Comparison of ENCODE assay signal across 40 cellular contexts in the genomic region with DNA sequence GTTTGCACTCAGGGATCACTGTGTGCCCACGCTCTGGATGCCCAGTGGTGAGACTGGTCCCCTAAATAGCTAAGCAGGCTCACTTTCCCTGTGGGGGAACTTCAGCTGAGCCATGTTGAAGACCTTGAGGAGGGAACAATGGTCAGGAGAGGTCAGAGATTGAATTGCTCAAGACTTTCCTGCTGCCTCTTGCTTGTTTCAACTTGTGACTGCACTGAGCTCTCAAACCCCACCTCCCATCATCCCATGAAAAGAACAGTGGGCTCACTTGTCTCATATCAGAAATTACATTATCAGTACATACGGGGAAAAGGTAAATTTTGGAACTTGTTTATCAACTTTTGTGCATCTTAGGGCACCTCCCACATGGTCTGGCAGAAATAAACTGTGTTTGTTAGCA. TPM values are rescaled to one million over a fixed set of nuclear protein-coding genes. Genes with fewer than 3 reads are reported as not detected.
"Had no signal": no experiment of that assay in that cellular context is flagged by ENCODE, and none has a peak within 500 bp of the region (broad histone marks: within the 10 kb centered on the region; RNA-seq: fewer than 3 reads in every experiment).

No MANE protein-coding gene starts in this region.

- H3K36me3 Mint-ChIP-seq: activated CD4-positive, alpha-beta memory T cell treated with anti-CD3 and anti-CD28 coated beads for 36 hours; activated CD8-positive, alpha-beta memory T cell treated with anti-CD3 and anti-CD28 coated beads, Interleukin-2, amount 10 ng/mL, durations not matched to agents 7 days and 5 days; activated naive CD4-positive, alpha-beta T cell treated with anti-CD3 and anti-CD28 coated beads, Interleukin-2, amount 50 U/mL, for 24 hours; activated naive CD8-positive, alpha-beta T cell treated with anti-CD3 and anti-CD28 coated beads for 36 hours had no signal

- H3K4me1 Mint-ChIP-seq: activated B cell treated with CpG ODN at 0.5 μM for 24 hours; activated CD4-positive, alpha-beta T cell treated with anti-CD3 and anti-CD28 coated beads for 36 hours; activated CD4-positive, alpha-beta T cell treated with anti-CD3 and anti-CD28 coated beads, Interleukin-2, amount 10 ng/mL, durations not matched to agents 24 days and 14 days; activated CD8-positive, alpha-beta memory T cell treated with anti-CD3 and anti-CD28 coated beads, Interleukin-2, amount 10 ng/mL, durations not matched to agents 7 days and 5 days; activated naive CD4-positive, alpha-beta T cell treated with anti-CD3 and anti-CD28 coated beads, Interleukin-2, amount 50 U/mL, for 24 hours; activated naive CD8-positive, alpha-beta T cell treated with anti-CD3 and anti-CD28 coated beads for 36 hours; activated naive CD8-positive, alpha-beta T cell treated with anti-CD3 and anti-CD28 coated beads, Interleukin-2, amount 50 U/mL, for 24 hours; T-helper 17 cell had no signal

- H3K9me3 ChIP-seq: body of pancreas, colonic mucosa, gastrocnemius medialis had no signal

- DNase-seq: activated B cell treated with CpG ODN at 0.5 μM for 24 hours; activated CD4-positive, alpha-beta memory T cell treated with anti-CD3 and anti-CD28 coated beads for 36 hours; activated CD4-positive, alpha-beta T cell treated with anti-CD3 and anti-CD28 coated beads for 36 hours; activated CD4-positive, alpha-beta T cell treated with anti-CD3 and anti-CD28 coated beads, Interleukin-2, amount 10 ng/mL, durations not matched to agents 24 days and 14 days; activated CD8-positive, alpha-beta memory T cell treated with anti-CD3 and anti-CD28 coated beads, Interleukin-2, amount 10 ng/mL, durations not matched to agents 7 days and 5 days; activated CD8-positive, alpha-beta memory T cell treated with anti-CD3 and anti-CD28 coated beads, Interleukin-2, amount 50 U/mL, for 4 hours; activated CD8-positive, alpha-beta T cell treated with anti-CD3 and anti-CD28 coated beads, Interleukin-2, amount 10 ng/mL, durations not matched to agents 7 days and 5 days; activated effector memory CD4-positive, alpha-beta T cell treated with anti-CD3 and anti-CD28 coated beads, Interleukin-2, amount 50 U/mL, for 16 hours; activated naive CD4-positive, alpha-beta T cell treated with anti-CD3 and anti-CD28 coated beads for 36 hours; activated naive CD8-positive, alpha-beta T cell treated with anti-CD3 and anti-CD28 coated beads for 36 hours; activated naive CD8-positive, alpha-beta T cell treated with anti-CD3 and anti-CD28 coated beads, Interleukin-2, amount 50 U/mL, for 24 hours; activated T-cell treated with anti-CD3 and anti-CD28 coated beads, Interleukin-2, amount 50 U/mL, for 1 hour; activated T-cell treated with anti-CD3 and anti-CD28 coated beads, Interleukin-2, amount 50 U/mL, for 48 hours; adrenal gland; amygdala; aorta; body of pancreas; central memory CD4-positive, alpha-beta T cell; cerebellar nuclear complex; colonic mucosa; effector CD8-positive, alpha-beta T cell; foreskin keratinocyte; gastrocnemius medialis; glutamatergic neuron; T-helper 1 cell; T-helper 17 cell; T1000; WERI-Rb-1 had no signal

- H3K27me3 ChIP-seq: adrenal gland, body of pancreas, cardiac muscle cell, colonic mucosa, foreskin keratinocyte, gastrocnemius medialis had no signal

- H3K36me3 ChIP-seq: adrenal gland, cardiac muscle cell, colonic mucosa, gastrocnemius medialis, WERI-Rb-1 had no signal

- H3K9me3 Mint-ChIP-seq: activated T-helper 1 cell treated with anti-CD3 and anti-CD28 coated beads, Interleukin-12 subunit alpha, Interleukin-12 subunit beta, Interleukin-2, Interleukin-4 antibody, amounts not matched to agents 30 ng/mL and 10 ng/mL and 1 ng/mL, durations not matched to agents 14 hours and 24 hours and 36 hours; T-helper 2 cell treated with Interferon-gamma antibody and Interleukin-4, amounts not matched to agents 5 μg/mL and 100 μg/mL, for 36 hours had no signal

- H3K4me1 ChIP-seq: adrenal gland, body of pancreas, colonic mucosa, foreskin keratinocyte, gastrocnemius medialis had no signal

- FAIRE-seq: endometrium, endothelial cell of umbilical vein had no signal

- H3K4me3 ChIP-seq: adrenal gland, body of pancreas, cardiac muscle cell, colonic mucosa, gastrocnemius medialis had no signal

- H3K27ac Mint-ChIP-seq: activated B cell treated with CpG ODN at 0.5 μM for 24 hours; activated CD4-positive, alpha-beta memory T cell treated with anti-CD3 and anti-CD28 coated beads for 36 hours; activated CD4-positive, alpha-beta T cell treated with anti-CD3 and anti-CD28 coated beads for 36 hours; activated CD4-positive, alpha-beta T cell treated with anti-CD3 and anti-CD28 coated beads, Interleukin-2, amount 10 ng/mL, durations not matched to agents 24 days and 14 days; activated CD8-positive, alpha-beta memory T cell treated with anti-CD3 and anti-CD28 coated beads, Interleukin-2, amount 10 ng/mL, durations not matched to agents 7 days and 5 days; activated CD8-positive, alpha-beta T cell treated with anti-CD3 and anti-CD28 coated beads, Interleukin-2, amount 10 ng/mL, durations not matched to agents 7 days and 5 days; activated naive CD4-positive, alpha-beta T cell treated with anti-CD3 and anti-CD28 coated beads for 36 hours; activated naive CD4-positive, alpha-beta T cell treated with anti-CD3 and anti-CD28 coated beads, Interleukin-2, amount 50 U/mL, for 24 hours; activated naive CD8-positive, alpha-beta T cell treated with anti-CD3 and anti-CD28 coated beads for 36 hours; activated naive CD8-positive, alpha-beta T cell treated with anti-CD3 and anti-CD28 coated beads, Interleukin-2, amount 50 U/mL, for 24 hours; activated T-helper 1 cell treated with anti-CD3 and anti-CD28 coated beads, Interleukin-12 subunit alpha, Interleukin-12 subunit beta, Interleukin-2, Interleukin-4 antibody, amounts not matched to agents 30 ng/mL and 10 ng/mL and 1 ng/mL, durations not matched to agents 14 hours and 24 hours and 36 hours; activated T-helper 2 cell treated with anti-CD3 and anti-CD28 coated beads, Interferon-gamma antibody, Interleukin-2, Interleukin-4, amounts not matched to agents 10 μg/mL and 5 μg/mL and 100 μg/mL, durations not matched to agents 14 hours and 24 hours and 36 hours; T-helper 17 cell; T-helper 2 cell treated with Interferon-gamma antibody and Interleukin-4, amounts not matched to agents 5 μg/mL and 100 μg/mL, for 36 hours had no signal

- H3K27me3 Mint-ChIP-seq: activated B cell treated with CpG ODN at 0.5 μM for 24 hours had no signal

- H3K27ac ChIP-seq: adrenal gland, body of pancreas, cardiac muscle cell, colonic mucosa, epithelial cell of prostate, foreskin keratinocyte, gastrocnemius medialis, WERI-Rb-1 had no signal

- ATAC-seq: activated CD4-positive, alpha-beta T cell treated with anti-CD3 and anti-CD28 coated beads for 36 hours; activated CD4-positive, CD25-positive, alpha-beta regulatory T cell treated with anti-CD3 and anti-CD28 coated beads, Interleukin-2, amount 50 U/mL, for 24 hours; activated CD8-positive, alpha-beta memory T cell treated with anti-CD3 and anti-CD28 coated beads, Interleukin-2, amount 10 ng/mL, durations not matched to agents 7 days and 5 days; activated CD8-positive, alpha-beta T cell treated with anti-CD3 and anti-CD28 coated beads, Interleukin-2, amount 10 ng/mL, durations not matched to agents 7 days and 5 days; activated naive CD8-positive, alpha-beta T cell treated with anti-CD3 and anti-CD28 coated beads, Interleukin-2, amount 50 U/mL, for 24 hours; body of pancreas; foreskin keratinocyte; gastrocnemius medialis; T-helper 17 cell had no signal

- H3K4me3 Mint-ChIP-seq: activated B cell treated with CpG ODN at 0.5 μM for 24 hours; activated CD4-positive, alpha-beta memory T cell treated with anti-CD3 and anti-CD28 coated beads for 36 hours; activated CD4-positive, alpha-beta T cell treated with anti-CD3 and anti-CD28 coated beads for 36 hours; activated CD4-positive, alpha-beta T cell treated with anti-CD3 and anti-CD28 coated beads, Interleukin-2, amount 10 ng/mL, durations not matched to agents 24 days and 14 days; activated CD8-positive, alpha-beta memory T cell treated with anti-CD3 and anti-CD28 coated beads, Interleukin-2, amount 10 ng/mL, durations not matched to agents 7 days and 5 days; activated CD8-positive, alpha-beta T cell treated with anti-CD3 and anti-CD28 coated beads, Interleukin-2, amount 10 ng/mL, durations not matched to agents 7 days and 5 days; activated naive CD4-positive, alpha-beta T cell treated with anti-CD3 and anti-CD28 coated beads for 36 hours; activated naive CD4-positive, alpha-beta T cell treated with anti-CD3 and anti-CD28 coated beads, Interleukin-2, amount 50 U/mL, for 24 hours; activated naive CD8-positive, alpha-beta T cell treated with anti-CD3 and anti-CD28 coated beads for 36 hours; activated naive CD8-positive, alpha-beta T cell treated with anti-CD3 and anti-CD28 coated beads, Interleukin-2, amount 50 U/mL, for 24 hours; activated T-helper 1 cell treated with anti-CD3 and anti-CD28 coated beads, Interleukin-12 subunit alpha, Interleukin-12 subunit beta, Interleukin-2, Interleukin-4 antibody, amounts not matched to agents 30 ng/mL and 10 ng/mL and 1 ng/mL, durations not matched to agents 14 hours and 24 hours and 36 hours; T-helper 17 cell; T-helper 2 cell treated with Interferon-gamma antibody and Interleukin-4, amounts not matched to agents 5 μg/mL and 100 μg/mL, for 36 hours had no signal

RNA-seq across cellular contexts. Expression of gene SERPINA1, which starts 14.9 kb away (rescaled TPM):
- total RNA-seq: activated CD8-positive, alpha-beta T cell treated with anti-CD3 and anti-CD28 coated beads, Interleukin-2, amount 10 ng/mL, durations not matched to agents 7 days and 5 days; activated T-helper 1 cell treated with anti-CD3 and anti-CD28 coated beads, Interleukin-12 subunit alpha, Interleukin-12 subunit beta, Interleukin-2, Interleukin-4 antibody, amounts not matched to agents 30 ng/mL and 10 ng/mL and 1 ng/mL, durations not matched to agents 14 hours and 24 hours and 36 hours; dermis microvascular lymphatic vessel endothelial cell; endothelial cell of umbilical vein had no signal
- polyA plus RNA-seq: endothelial cell of umbilical vein had no signal

RNA-seq across cellular contexts. Expression of gene SERPINA2, which starts 36.8 kb away (rescaled TPM):
- total RNA-seq: activated B cell treated with CpG ODN at 0.5 μM for 24 hours; activated CD4-positive, alpha-beta memory T cell treated with anti-CD3 and anti-CD28 coated beads for 36 hours; activated CD4-positive, alpha-beta T cell treated with anti-CD3 and anti-CD28 coated beads for 36 hours; activated CD4-positive, alpha-beta T cell treated with anti-CD3 and anti-CD28 coated beads, Interleukin-2, amount 10 ng/mL, durations not matched to agents 24 days and 14 days; activated CD8-positive, alpha-beta memory T cell treated with anti-CD3 and anti-CD28 coated beads for 36 hours; activated CD8-positive, alpha-beta memory T cell treated with anti-CD3 and anti-CD28 coated beads, Interleukin-2, amount 10 ng/mL, durations not matched to agents 7 days and 5 days; activated CD8-positive, alpha-beta T cell treated with anti-CD3 and anti-CD28 coated beads, Interleukin-2, amount 10 ng/mL, durations not matched to agents 7 days and 5 days; activated naive CD4-positive, alpha-beta T cell treated with anti-CD3 and anti-CD28 coated beads for 36 hours; activated naive CD8-positive, alpha-beta T cell treated with anti-CD3 and anti-CD28 coated beads for 36 hours; activated T-helper 1 cell treated with anti-CD3 and anti-CD28 coated beads, Interleukin-12 subunit alpha, Interleukin-12 subunit beta, Interleukin-2, Interleukin-4 antibody, amounts not matched to agents 30 ng/mL and 10 ng/mL and 1 ng/mL, durations not matched to agents 14 hours and 24 hours and 36 hours; activated T-helper 2 cell treated with anti-CD3 and anti-CD28 coated beads, Interferon-gamma antibody, Interleukin-2, Interleukin-4, amounts not matched to agents 10 μg/mL and 5 μg/mL and 100 μg/mL, durations not matched to agents 14 hours and 24 hours and 36 hours; adrenal gland; aorta; body of pancreas; cardiac muscle cell; colonic mucosa; dermis microvascular lymphatic vessel endothelial cell; endothelial cell of umbilical vein; foreskin keratinocyte; gastrocnemius medialis; T-helper 17 cell had no signal
- polyA plus RNA-seq: adrenal gland, aorta, cardiac muscle cell, endothelial cell of umbilical vein, esophagus, foreskin keratinocyte had no signal

RNA-seq across cellular contexts. Expression of gene SERPINA11, which starts 49.3 kb away (rescaled TPM):
- total RNA-seq: activated B cell treated with CpG ODN at 0.5 μM for 24 hours; activated CD4-positive, alpha-beta memory T cell treated with anti-CD3 and anti-CD28 coated beads for 36 hours; activated CD4-positive, alpha-beta T cell treated with anti-CD3 and anti-CD28 coated beads for 36 hours; activated CD4-positive, alpha-beta T cell treated with anti-CD3 and anti-CD28 coated beads, Interleukin-2, amount 10 ng/mL, durations not matched to agents 24 days and 14 days; activated CD8-positive, alpha-beta memory T cell treated with anti-CD3 and anti-CD28 coated beads for 36 hours; activated CD8-positive, alpha-beta memory T cell treated with anti-CD3 and anti-CD28 coated beads, Interleukin-2, amount 10 ng/mL, durations not matched to agents 7 days and 5 days; activated CD8-positive, alpha-beta T cell treated with anti-CD3 and anti-CD28 coated beads, Interleukin-2, amount 10 ng/mL, durations not matched to agents 7 days and 5 days; activated naive CD4-positive, alpha-beta T cell treated with anti-CD3 and anti-CD28 coated beads for 36 hours; activated naive CD8-positive, alpha-beta T cell treated with anti-CD3 and anti-CD28 coated beads for 36 hours; activated T-helper 1 cell treated with anti-CD3 and anti-CD28 coated beads, Interleukin-12 subunit alpha, Interleukin-12 subunit beta, Interleukin-2, Interleukin-4 antibody, amounts not matched to agents 30 ng/mL and 10 ng/mL and 1 ng/mL, durations not matched to agents 14 hours and 24 hours and 36 hours; activated T-helper 2 cell treated with anti-CD3 and anti-CD28 coated beads, Interferon-gamma antibody, Interleukin-2, Interleukin-4, amounts not matched to agents 10 μg/mL and 5 μg/mL and 100 μg/mL, durations not matched to agents 14 hours and 24 hours and 36 hours; adrenal gland; aorta; body of pancreas; cardiac muscle cell; colonic mucosa; dermis microvascular lymphatic vessel endothelial cell; endothelial cell of umbilical vein; foreskin keratinocyte; T-helper 17 cell had no signal
- polyA plus RNA-seq: adrenal gland, aorta, cardiac muscle cell, endothelial cell of umbilical vein, foreskin keratinocyte had no signal
